Comparison of ENCODE assay signal across 9 cellular contexts in genomic region chr14:75648066-75648838, GRCh38. TPM values are rescaled to one million over a fixed set of nuclear protein-coding genes. Genes with fewer than 3 reads are reported as not detected.
DNase-seq lines count a peak whose midpoint lies in the region; ATAC-seq and TF ChIP-seq lines count a peak whose summit lies in the region.
"Had no signal": no experiment of that assay in that cellular context is flagged by ENCODE, and none has a peak within 500 bp of the region (broad histone marks: within the 10 kb centered on the region; RNA-seq: fewer than 3 reads in every experiment).

No MANE protein-coding gene starts in this region.

- no peaks in the 10 kb centered on the region for H3K27me3 Mint-ChIP-seq in CD14-positive monocyte (ENCODE audit: low read depth in 3 of 3)

- H3K27ac ChIP-seq in coronary artery: peak overlapping the region in 1 of 2 donors; percentile 3

- peaks cover 3% of the 10 kb centered on the region for H3K4me1 Mint-ChIP-seq in CD14-positive monocyte

- ATAC-seq in HG03520 (IDR thresholded peaks at IDR 0.05; ENCODE audit: unreplicated experiment): no peak

- H3K4me3 Mint-ChIP-seq in CD14-positive monocyte: no peak overlapping the region

- no peaks in the 10 kb centered on the region for H3K9me3 Mint-ChIP-seq in CD14-positive monocyte

- peak; percentile 77 for DNase-seq in AG09309 (ENCODE audit: low read depth)
- DNase-seq in NCI-H2029 treated with DMSO at 0.1 percent for 48 hours (lab: John Stamatoyannopoulos, UW): peak; percentile 6
- peak; percentile 96 to 97 for DNase-seq in dermis microvascular lymphatic vessel endothelial cell (ENCODE audit: low read depth in 2 of 2)
- DNase-seq in mucosa of gallbladder (ENCODE audit: low spot score): peak; percentile 68
- no peak for DNase-seq in SK-N-DZ (ENCODE audit: low spot score)
- no peak for DNase-seq in CD14-positive monocyte (ENCODE audit: low spot score)
- no peak for DNase-seq in coronary artery (ENCODE audit: low spot score)
- DNase-seq: OCI-M1 had no signal

- H3K36me3 Mint-ChIP-seq in CD14-positive monocyte: peaks cover 65 to 93% of the 10 kb centered on the region in 2 donors

- H3K4me3 ChIP-seq in AG09309 (ENCODE audit: control insufficient read depth, low read depth, low read length) (no peak overlapping the region), coronary artery (no peak overlapping the region)

- peak overlapping the region in 1 of 7 donors; percentile 31 for H3K27ac Mint-ChIP-seq in CD14-positive monocyte

- intact Hi-C loops in CD14-positive monocyte (cut with micrococcal nuclease): no loop called here

- TF ChIP-seq CTCF in AG09309 (IDR thresholded peaks at IDR 0.05; ENCODE audit: control insufficient read depth, insufficient read depth, low read depth, low read length, missing control alignments): no peak
- no peak for TF ChIP-seq CTCF in CD14-positive monocyte (IDR thresholded peaks at IDR 0.05)
- no peak for TF ChIP-seq CTCF in coronary artery (IDR thresholded peaks at IDR 0.05)

RNA-seq across cellular contexts. Expression of gene ERG28, which starts 12.4 kb away (rescaled TPM):
- 5.2 and 6.0 TPM in 2 replicates for total RNA-seq in dermis microvascular lymphatic vessel endothelial cell
- total RNA-seq in mucosa of gallbladder: 37.2 TPM
- polyA plus RNA-seq in SK-N-DZ (2014; cell fraction: cytosol; rRNA removed): 17.3 and 20.4 TPM in 2 replicates
- 8.4 and 10.8 TPM in 2 replicates for polyA plus RNA-seq in SK-N-DZ (2014; cell fraction: nucleus; rRNA removed)
- 1 to 10 TPM; 5.7 to 8.2 TPM for polyA plus RNA-seq in CD14-positive monocyte

RNA-seq across cellular contexts. Expression of gene TTLL5, which starts 12.8 kb away (rescaled TPM):
- total RNA-seq in dermis microvascular lymphatic vessel endothelial cell (21.4 and 22.3 TPM in 2 replicates), mucosa of gallbladder (30.1 TPM)
- polyA plus RNA-seq in SK-N-DZ (2014; cell fraction: cytosol; rRNA removed): 12.8 and 20.9 TPM in 2 replicates
- polyA plus RNA-seq in SK-N-DZ (2014; cell fraction: nucleus; rRNA removed): 11.0 and 12.0 TPM in 2 replicates
- polyA plus RNA-seq in CD14-positive monocyte: 1 to 10 TPM; 4.2 to 4.7 TPM

Comparison
In these comparisons a context has a peak if more than half of its experiments do, and no peak if none do; other contexts are left out.
1. DNase-seq: peak in AG09309 (single experiment), NCI-H2029 treated with DMSO at 0.1 percent for 48 hours (single experiment), dermis microvascular lymphatic vessel endothelial cell (2 of 2) and mucosa of gallbladder (single experiment); none in SK-N-DZ (single experiment), CD14-positive monocyte (single experiment) and coronary artery (single experiment).